Comparison of ENCODE assay signal across 23 cellular contexts in genomic region chr13:35255241-35255640, GRCh38.
"Had no signal": no experiment of that assay in that cellular context is flagged by ENCODE, and none has a peak within 500 bp of the region (broad histone marks: within the 10 kb centered on the region; RNA-seq: fewer than 3 reads in every experiment).

No MANE protein-coding gene starts in this region.

- H3K4me3 Mint-ChIP-seq: activated CD4-positive, alpha-beta memory T cell treated with anti-CD3 and anti-CD28 coated beads for 36 hours; activated CD8-positive, alpha-beta memory T cell treated with anti-CD3 and anti-CD28 coated beads, Interleukin-2, amount 10 ng/mL, durations not matched to agents 7 days and 5 days; activated naive CD8-positive, alpha-beta T cell; activated T-helper 1 cell treated with anti-CD3 and anti-CD28 coated beads, Interleukin-12 subunit alpha, Interleukin-12 subunit beta, Interleukin-2, Interleukin-4 antibody, amounts not matched to agents 30 ng/mL and 10 ng/mL and 1 ng/mL, durations not matched to agents 14 hours and 24 hours and 36 hours; central memory CD8-positive, alpha-beta T cell; T-helper 17 cell had no signal

- H3K9me3 ChIP-seq: adrenal gland, ascending aorta, thoracic aorta had no signal

- H3K27ac ChIP-seq: adrenal gland, ascending aorta, brain microvascular endothelial cell, left lung, SK-N-MC, spleen, thoracic aorta had no signal

- H3K36me3 Mint-ChIP-seq: activated CD4-positive, alpha-beta memory T cell treated with anti-CD3 and anti-CD28 coated beads for 36 hours; activated CD8-positive, alpha-beta memory T cell treated with anti-CD3 and anti-CD28 coated beads, Interleukin-2, amount 10 ng/mL, durations not matched to agents 7 days and 5 days had no signal

- ATAC-seq: activated CD8-positive, alpha-beta memory T cell treated with anti-CD3 and anti-CD28 coated beads, Interleukin-2, amount 10 ng/mL, durations not matched to agents 7 days and 5 days; left lung; T-helper 17 cell had no signal

- DNase-seq: activated CD4-positive, alpha-beta memory T cell treated with anti-CD3 and anti-CD28 coated beads for 36 hours; activated CD4-positive, alpha-beta T cell treated with anti-CD3 and anti-CD28 coated beads for 48 hours; activated CD4-positive, CD25-positive, alpha-beta regulatory T cell; activated CD8-positive, alpha-beta memory T cell treated with anti-CD3 and anti-CD28 coated beads, Interleukin-2, amount 10 ng/mL, durations not matched to agents 7 days and 5 days; adrenal gland; brain microvascular endothelial cell; cortex of kidney; foreskin fibroblast; left lung; mesendoderm; naive B cell; occipital lobe; spleen; stimulated activated CD4-positive, alpha-beta T cell treated with anti-CD3 and anti-CD28 coated beads, Interleukin-4, amount 100 ng/mL, for 1 hour; stimulated activated naive CD4-positive, alpha-beta T cell; SW 1271; T-helper 17 cell had no signal

- H3K4me1 Mint-ChIP-seq: central memory CD8-positive, alpha-beta T cell; T-helper 17 cell had no signal

- H3K27me3 ChIP-seq: adrenal gland, ascending aorta, brain microvascular endothelial cell, left lung, spleen had no signal

- H3K27me3 Mint-ChIP-seq: activated CD4-positive, alpha-beta memory T cell treated with anti-CD3 and anti-CD28 coated beads for 36 hours; activated CD8-positive, alpha-beta memory T cell treated with anti-CD3 and anti-CD28 coated beads, Interleukin-2, amount 10 ng/mL, durations not matched to agents 7 days and 5 days; activated naive CD8-positive, alpha-beta T cell; central memory CD8-positive, alpha-beta T cell; naive B cell; T-helper 17 cell had no signal

- H3K36me3 ChIP-seq: adrenal gland, brain microvascular endothelial cell, left lung, thoracic aorta had no signal

- H3K27ac Mint-ChIP-seq: activated CD4-positive, alpha-beta memory T cell treated with anti-CD3 and anti-CD28 coated beads for 36 hours; activated CD8-positive, alpha-beta memory T cell treated with anti-CD3 and anti-CD28 coated beads, Interleukin-2, amount 10 ng/mL, durations not matched to agents 7 days and 5 days; activated naive CD8-positive, alpha-beta T cell; activated T-helper 1 cell treated with anti-CD3 and anti-CD28 coated beads, Interleukin-12 subunit alpha, Interleukin-12 subunit beta, Interleukin-2, Interleukin-4 antibody, amounts not matched to agents 30 ng/mL and 10 ng/mL and 1 ng/mL, durations not matched to agents 14 hours and 24 hours and 36 hours; naive B cell; T-helper 17 cell had no signal

- H3K4me3 ChIP-seq: adrenal gland, ascending aorta, left lung, SK-N-MC, spleen, thoracic aorta had no signal

- H3K9me3 Mint-ChIP-seq: activated CD4-positive, alpha-beta memory T cell treated with anti-CD3 and anti-CD28 coated beads for 36 hours; activated T-helper 1 cell treated with anti-CD3 and anti-CD28 coated beads, Interleukin-12 subunit alpha, Interleukin-12 subunit beta, Interleukin-2, Interleukin-4 antibody, amounts not matched to agents 30 ng/mL and 10 ng/mL and 1 ng/mL, durations not matched to agents 14 hours and 24 hours and 36 hours had no signal

- H3K4me1 ChIP-seq: adrenal gland, ascending aorta, left lung, spleen had no signal
